In genomic region chr7:16668978-16669377, GRCh38 we compare ENCODE assay signal across 11 cellular contexts. TPM values are rescaled to one million over a fixed set of nuclear protein-coding genes. Genes with fewer than 3 reads are reported as not detected.
DNase-seq lines count a peak whose midpoint lies in the region; TF ChIP-seq lines count a peak whose summit lies in the region.
"Had no signal": no experiment of that assay in that cellular context is flagged by ENCODE, and none has a peak within 500 bp of the region (broad histone marks: within the 10 kb centered on the region; RNA-seq: fewer than 3 reads in every experiment).

No MANE protein-coding gene starts in this region.

- no peaks in the 10 kb centered on the region for H3K9me3 ChIP-seq in esophagus muscularis mucosa
- no peaks in the 10 kb centered on the region for H3K9me3 ChIP-seq in parathyroid adenoma (ENCODE audit: control insufficient read depth, low read length)
- H3K9me3 ChIP-seq: MG63 had no signal

- DNase-seq in M059J (ENCODE audit: low read depth), result peak; percentile 51
- DNase-seq in esophagus muscularis mucosa (ENCODE audit: extremely low spot score), result no peak
- DNase-seq in glomerular visceral epithelial cell (ENCODE audit: extremely low spot score), result no peak
- no peak for DNase-seq in HUDEP-2 (lab: John Stamatoyannopoulos, UW; ENCODE audit: unreplicated experiment in 76 of 76)
- no peak for DNase-seq in T-helper 9 cell
- no peak for DNase-seq in NCI-H146 (lab: John Stamatoyannopoulos, UW)
- DNase-seq: MG63; naive thymus-derived CD8-positive, alpha-beta T cell; NCI-H446 had no signal

- H3K79me2 ChIP-seq in ACC112 (ENCODE audit: control insufficient read depth, insufficient read depth, low read length, unreplicated experiment), result peaks cover 27% of the 10 kb centered on the region
- H3K79me2 ChIP-seq in parathyroid adenoma, result no peaks in the 10 kb centered on the region

- TF ChIP-seq CTCF in esophagus muscularis mucosa (IDR thresholded peaks at IDR 0.05) (no peak), parathyroid adenoma (IDR thresholded peaks at IDR 0.05) (no peak)

- TF ChIP-seq POLR2A in esophagus muscularis mucosa (IDR thresholded peaks at IDR 0.05; ENCODE audit: low read depth), result no peak

- H3K9ac ChIP-seq in parathyroid adenoma, result no peak overlapping the region

- WGBS in esophagus muscularis mucosa, result 95% methylated on average over 5 of the region's 5 CpGs

- no peak for TF ChIP-seq EP300 in esophagus muscularis mucosa (IDR thresholded peaks at IDR 0.05)

- H2AFZ ChIP-seq in ACC112 (ENCODE audit: low read length, unreplicated experiment) (no peak overlapping the region), parathyroid adenoma (peak overlapping the region; percentile 61)

- no peak overlapping the region for H3K4me2 ChIP-seq in parathyroid adenoma (ENCODE audit: low read length)

- H3K27me3 ChIP-seq in ACC112 (ENCODE audit: insufficient read depth, low read length) (no peaks in the 10 kb centered on the region), esophagus muscularis mucosa (no peaks in the 10 kb centered on the region), parathyroid adenoma (ENCODE audit: control insufficient read depth, insufficient read depth, low read length) (no peaks in the 10 kb centered on the region)
- H3K27me3 ChIP-seq: MG63 had no signal

- H3K27ac ChIP-seq in ACC112 (ENCODE audit: low read depth, low read length) (peak overlapping the region; percentile 98), esophagus muscularis mucosa (replicated peaks in 1 of 4) (peak overlapping the region; percentile 65 to 75 (median 70)), parathyroid adenoma (peak overlapping the region; percentile 70)

- H3K36me3 ChIP-seq in ACC112 (ENCODE audit: insufficient read depth, low read length), result peaks cover 11% of the 10 kb centered on the region; the same call in 1 of the 2 replicates
- H3K36me3 ChIP-seq in esophagus muscularis mucosa, result peaks cover 0 to 8% (median 2%) of the 10 kb centered on the region in 4 donors
- H3K36me3 ChIP-seq in parathyroid adenoma (ENCODE audit: control insufficient read depth, insufficient read depth, low read length), result no peaks in the 10 kb centered on the region

- H3K4me1 ChIP-seq in ACC112 (ENCODE audit: control insufficient read depth, insufficient read depth, low read length, unreplicated experiment) (peaks cover 36% of the 10 kb centered on the region), esophagus muscularis mucosa (peaks cover 6 to 36% (median 35%) of the 10 kb centered on the region in 4 donors), parathyroid adenoma (peaks cover 5% of the 10 kb centered on the region)

- H3K4me3 ChIP-seq in ACC112 (ENCODE audit: low read depth, low read length) (peak overlapping the region; percentile 46), esophagus muscularis mucosa (no peak overlapping the region), parathyroid adenoma (ENCODE audit: low read depth, low read length) (no peak overlapping the region)
- H3K4me3 ChIP-seq: MG63 had no signal

- intact Hi-C loops in esophagus muscularis mucosa (cut with DNase I), result no loop called here

RNA-seq across cellular contexts. Expression of gene BZW2, which starts 23.0 kb away (rescaled TPM):
- total RNA-seq in M059J (2014; rRNA removed; shearing (Covaris generic)), result 95.2 and 102 TPM in 2 replicates
- total RNA-seq in esophagus muscularis mucosa, result 10 to 100 TPM; 48.1 to 73.9 (median 62.4) TPM

RNA-seq across cellular contexts. Expression of gene ANKMY2, which starts 23.4 kb away (rescaled TPM):
- total RNA-seq in M059J (2014; rRNA removed; shearing (Covaris generic)), result 34.8 and 39.2 TPM in 2 replicates
- total RNA-seq in esophagus muscularis mucosa, result 10 to 100 TPM; 12.4 to 24.9 (median 17.6) TPM
